ENCODE assay signal across 1 cellular context in the genomic region with DNA sequence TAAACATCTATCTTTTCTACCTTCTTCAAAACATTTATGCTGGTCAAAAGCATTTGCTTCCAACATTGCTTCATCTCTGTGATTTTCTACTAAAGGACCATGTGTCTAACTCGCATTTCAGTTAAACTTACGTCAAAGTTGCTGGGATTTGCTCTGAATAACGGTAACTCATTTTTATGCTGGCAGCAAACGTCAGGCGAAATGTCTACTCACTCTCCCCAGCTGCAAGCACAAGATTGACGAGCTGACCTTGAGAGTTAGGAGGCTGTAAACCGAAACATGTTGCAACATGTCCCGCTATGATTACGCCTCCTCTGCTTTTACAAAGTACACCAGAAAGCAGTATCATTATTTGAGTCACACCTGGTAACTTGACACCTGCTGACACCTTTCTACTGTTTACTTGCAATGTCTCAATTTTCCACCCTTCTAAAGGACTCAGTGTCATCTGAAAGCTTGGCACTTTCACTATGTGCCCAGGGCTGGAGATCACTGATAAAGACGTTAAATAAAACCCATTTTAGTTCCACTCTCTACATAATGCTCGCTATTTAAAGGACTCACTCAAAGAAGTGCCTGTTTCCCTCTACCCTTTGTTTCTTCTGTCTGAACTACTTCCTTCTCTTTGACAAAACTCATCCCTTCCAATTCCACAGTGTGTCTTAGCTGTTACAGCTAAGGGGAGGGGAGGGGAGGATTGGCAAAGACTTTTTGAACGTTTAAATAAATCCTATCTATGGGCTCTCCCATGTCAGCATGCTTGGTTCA.
TF ChIP-seq lines count a peak whose summit lies in the region.

No MANE protein-coding gene starts in this region.

TF ChIP-seq in HepG2, 621 proteins besides CTCF, POLR2A, EP300 and RAD21 (continued from another document and continues in another):
- TF ChIP-seq ELK4 (CRISPR knock-in tag; IDR thresholded peaks at IDR 0.05; ENCODE audit: borderline replicate concordance) (no peak), PCBP2 (optimal IDR thresholded peaks at IDR 0.05; ENCODE audit: low read depth, low read length, poor library complexity, severe bottlenecking) (no peak), ZNF75D (CRISPR knock-in tag; IDR thresholded peaks at IDR 0.05; ENCODE audit: borderline replicate concordance) (no peak), KLF16 (CRISPR knock-in tag; IDR thresholded peaks at IDR 0.05) (0 out of 4 replicates have a peak, but pooled peaks of 1 of the 2 experiments have one; percentile 39), HNF1B (CRISPR knock-in tag; IDR thresholded peaks at IDR 0.05) (peak; percentile 53; the same call in 1 of the 2 replicates), FOXO1 (CRISPR knock-in tag; IDR thresholded peaks at IDR 0.05) (peak; percentile 83), RARG (CRISPR knock-in tag; IDR thresholded peaks at IDR 0.05; ENCODE audit: low read depth) (no peak), CREM (IDR thresholded peaks at IDR 0.05) (0 out of 2 replicates have a peak, but pooled peaks have one; percentile 43), CREM (CRISPR knock-in tag; IDR thresholded peaks at IDR 0.05) (no peak), SMAD3 (CRISPR knock-in tag; IDR thresholded peaks at IDR 0.05) (peak; percentile 64; the same call in 1 of the 2 replicates), PRDM15 (CRISPR knock-in tag; IDR thresholded peaks at IDR 0.05) (no peak), RELA (CRISPR knock-in tag; IDR thresholded peaks at IDR 0.05) (no peak), ZSCAN9 (CRISPR knock-in tag; IDR thresholded peaks at IDR 0.05; ENCODE audit: borderline replicate concordance) (peak; percentile 75), ZFAT (CRISPR knock-in tag; conservative IDR thresholded peaks at IDR 0.05) (no peak), TBX2 (CRISPR knock-in tag; IDR thresholded peaks at IDR 0.05; ENCODE audit: borderline replicate concordance) (peak; percentile 98), SRF (IDR thresholded peaks at IDR 0.05; ENCODE audit: low read depth, low read length) (no peak), TBL1XR1 (IDR thresholded peaks at IDR 0.05; ENCODE audit: borderline replicate concordance, low read length, partially characterized antibody) (no peak), ZNF546 (CRISPR knock-in tag; conservative IDR thresholded peaks at IDR 0.05) (no peak), TEAD3 (CRISPR knock-in tag; optimal IDR thresholded peaks at IDR 0.05; ENCODE audit: borderline replicate concordance) (peak; percentile 72), ZNF557 (CRISPR knock-in tag; IDR thresholded peaks at IDR 0.05) (0 out of 2 replicates have a peak, but pooled peaks have one; percentile 13), MEIS2 (CRISPR knock-in tag; IDR thresholded peaks at IDR 0.05) (peak; percentile 53; the same call in 1 of the 2 replicates), ZNF878 (CRISPR knock-in tag; IDR thresholded peaks at IDR 0.05) (peak; percentile 4; the same call in 1 of the 2 replicates), MIXL1 (CRISPR knock-in tag; IDR thresholded peaks at IDR 0.05) (peak; percentile 63; the same call in 1 of the 2 replicates), RAD51 (IDR thresholded peaks at IDR 0.05; ENCODE audit: borderline replicate concordance) (no peak), FOSL2 (CRISPR knock-in tag; IDR thresholded peaks at IDR 0.05) (peak; percentile 91), AHR (CRISPR knock-in tag; IDR thresholded peaks at IDR 0.05) (no peak), HBP1 (CRISPR knock-in tag; IDR thresholded peaks at IDR 0.05; ENCODE audit: low read depth) (no peak), SOX13 (IDR thresholded peaks at IDR 0.05) (no peak), SOX13 (CRISPR knock-in tag; conservative IDR thresholded peaks at IDR 0.05 in 1 of 2, IDR thresholded peaks at IDR 0.05 in 1 of 2) (peak in 1 of 2 experiments; percentile 81; a peak in 2 of 4 replicates), GMEB2 (CRISPR knock-in tag; IDR thresholded peaks at IDR 0.05; ENCODE audit: low read depth) (no peak), TCF7L2 (IDR thresholded peaks at IDR 0.05; ENCODE audit: low read depth, low read length) (no peak), ZBTB3 (CRISPR knock-in tag; IDR thresholded peaks at IDR 0.05; ENCODE audit: borderline replicate concordance, low read depth) (no peak), GATAD1 (CRISPR knock-in tag; IDR thresholded peaks at IDR 0.05) (0 out of 2 replicates have a peak, but pooled peaks have one; percentile 40), ZBTB1 (CRISPR knock-in tag; IDR thresholded peaks at IDR 0.05; ENCODE audit: borderline replicate concordance) (no peak), TP53 (CRISPR knock-in tag; conservative IDR thresholded peaks at IDR 0.05) (peak; percentile 100), SUZ12 (IDR thresholded peaks at IDR 0.05; ENCODE audit: low read depth, low read length) (no peak), ZMYM4 (CRISPR knock-in tag; IDR thresholded peaks at IDR 0.05) (peak; percentile 76), CEBPB (IDR thresholded peaks at IDR 0.05; ENCODE audit: borderline replicate concordance, low read depth, low read length) (peak; percentile 98), ZFP1 (CRISPR knock-in tag; IDR thresholded peaks at IDR 0.05) (no peak), MED1 (CRISPR knock-in tag; IDR thresholded peaks at IDR 0.05) (peak; percentile 80), PPARG (CRISPR knock-in tag; conservative IDR thresholded peaks at IDR 0.05) (peak; percentile 57; the same call in 1 of the 2 replicates), CBX5 (CRISPR knock-in tag; IDR thresholded peaks at IDR 0.05; ENCODE audit: borderline replicate concordance) (peak; percentile 82; the same call in 1 of the 2 replicates), DBP (CRISPR knock-in tag; IDR thresholded peaks at IDR 0.05; ENCODE audit: not compliant biosample characterization) (no peak)
- TF ChIP-seq, protein P1, sequence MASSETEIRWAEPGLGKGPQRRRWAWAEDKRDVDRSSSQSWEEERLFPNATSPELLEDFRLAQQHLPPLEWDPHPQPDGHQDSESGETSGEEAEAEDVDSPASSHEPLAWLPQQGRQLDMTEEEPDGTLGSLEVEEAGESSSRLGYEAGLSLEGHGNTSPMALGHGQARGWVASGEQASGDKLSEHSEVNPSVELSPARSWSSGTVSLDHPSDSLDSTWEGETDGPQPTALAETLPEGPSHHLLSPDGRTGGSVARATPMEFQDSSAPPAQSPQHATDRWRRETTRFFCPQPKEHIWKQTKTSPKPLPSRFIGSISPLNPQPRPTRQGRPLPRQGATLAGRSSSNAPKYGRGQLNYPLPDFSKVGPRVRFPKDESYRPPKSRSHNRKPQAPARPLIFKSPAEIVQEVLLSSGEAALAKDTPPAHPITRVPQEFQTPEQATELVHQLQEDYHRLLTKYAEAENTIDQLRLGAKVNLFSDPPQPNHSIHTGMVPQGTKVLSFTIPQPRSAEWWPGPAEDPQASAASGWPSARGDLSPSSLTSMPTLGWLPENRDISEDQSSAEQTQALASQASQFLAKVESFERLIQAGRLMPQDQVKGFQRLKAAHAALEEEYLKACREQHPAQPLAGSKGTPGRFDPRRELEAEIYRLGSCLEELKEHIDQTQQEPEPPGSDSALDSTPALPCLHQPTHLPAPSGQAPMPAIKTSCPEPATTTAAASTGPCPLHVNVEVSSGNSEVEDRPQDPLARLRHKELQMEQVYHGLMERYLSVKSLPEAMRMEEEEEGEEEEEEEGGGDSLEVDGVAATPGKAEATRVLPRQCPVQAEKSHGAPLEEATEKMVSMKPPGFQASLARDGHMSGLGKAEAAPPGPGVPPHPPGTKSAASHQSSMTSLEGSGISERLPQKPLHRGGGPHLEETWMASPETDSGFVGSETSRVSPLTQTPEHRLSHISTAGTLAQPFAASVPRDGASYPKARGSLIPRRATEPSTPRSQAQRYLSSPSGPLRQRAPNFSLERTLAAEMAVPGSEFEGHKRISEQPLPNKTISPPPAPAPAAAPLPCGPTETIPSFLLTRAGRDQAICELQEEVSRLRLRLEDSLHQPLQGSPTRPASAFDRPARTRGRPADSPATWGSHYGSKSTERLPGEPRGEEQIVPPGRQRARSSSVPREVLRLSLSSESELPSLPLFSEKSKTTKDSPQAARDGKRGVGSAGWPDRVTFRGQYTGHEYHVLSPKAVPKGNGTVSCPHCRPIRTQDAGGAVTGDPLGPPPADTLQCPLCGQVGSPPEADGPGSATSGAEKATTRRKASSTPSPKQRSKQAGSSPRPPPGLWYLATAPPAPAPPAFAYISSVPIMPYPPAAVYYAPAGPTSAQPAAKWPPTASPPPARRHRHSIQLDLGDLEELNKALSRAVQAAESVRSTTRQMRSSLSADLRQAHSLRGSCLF (CRISPR knock-in tag; IDR thresholded peaks at IDR 0.05; ENCODE audit: borderline replicate concordance) = no peak
- TF ChIP-seq, protein P2, sequence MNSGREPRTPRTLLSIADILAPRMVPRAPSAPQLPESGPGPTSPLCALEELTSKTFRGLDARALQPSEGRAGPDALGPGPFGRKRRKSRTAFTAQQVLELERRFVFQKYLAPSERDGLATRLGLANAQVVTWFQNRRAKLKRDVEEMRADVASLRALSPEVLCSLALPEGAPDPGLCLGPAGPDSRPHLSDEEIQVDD (CRISPR knock-in tag; IDR thresholded peaks at IDR 0.05; ENCODE audit: borderline replicate concordance) = no peak
